8 cellular contexts compared by ENCODE assay signal in the genomic region with DNA sequence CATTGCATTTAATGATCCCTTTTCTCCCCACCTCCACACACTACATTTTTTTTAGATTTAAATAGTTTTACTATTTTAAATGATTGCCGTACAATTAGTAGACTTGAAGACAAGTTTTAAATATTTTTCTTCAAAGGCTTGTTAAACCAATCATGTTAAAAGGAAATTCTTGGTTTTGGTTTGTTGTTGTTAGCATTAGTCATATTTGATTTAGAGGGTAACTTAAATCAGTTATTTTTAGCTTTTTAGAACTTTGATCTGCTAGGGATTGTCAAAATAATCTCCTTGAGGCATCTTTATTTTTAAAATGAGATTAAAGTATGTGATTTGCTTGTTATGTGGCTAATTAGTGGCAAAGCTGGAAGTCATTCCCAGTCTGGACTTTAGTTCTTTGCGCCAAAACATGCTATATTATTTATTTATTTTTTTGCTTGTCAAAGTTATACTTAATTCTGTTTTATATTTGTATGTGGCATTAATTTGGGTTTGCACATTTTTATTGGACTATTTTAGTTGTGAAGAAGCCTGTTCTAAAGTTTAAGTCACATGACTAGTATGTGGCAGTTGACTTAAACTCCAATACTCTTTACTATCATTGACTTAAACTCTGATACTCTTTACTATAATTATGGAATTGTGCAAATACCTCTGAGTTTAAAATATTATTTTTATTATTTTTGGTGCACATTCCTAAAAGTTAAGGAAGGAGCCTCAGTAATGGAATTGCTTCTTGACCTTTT. TPM values are rescaled to one million over a fixed set of nuclear protein-coding genes. Genes with fewer than 3 reads are reported as not detected.
DNase-seq lines count a peak whose midpoint lies in the region; ATAC-seq lines count a peak whose summit lies in the region.

No MANE protein-coding gene starts in this region.

- H3K36me3 Mint-ChIP-seq in activated CD4-positive, alpha-beta T cell treated with anti-CD3 and anti-CD28 coated beads, Interleukin-2, amount 10 ng/mL, durations not matched to agents 7 days and 5 days (ENCODE audit: low read depth), result peaks cover 29% of the 10 kb centered on the region
- peaks cover 47% of the 10 kb centered on the region for H3K36me3 Mint-ChIP-seq in activated CD4-positive, alpha-beta memory T cell treated with anti-CD3 and anti-CD28 coated beads, Interleukin-2, amount 10 ng/mL, durations not matched to agents 7 days and 5 days (ENCODE audit: low read depth)

- peak overlapping the region in 1 of 2 donors; percentile 92 for H3K9ac ChIP-seq in stomach smooth muscle (ENCODE audit: low read length in 2 of 2)

- H3K4me3 ChIP-seq in right cardiac atrium (ENCODE audit: low read length), result peak overlapping the region; percentile 57
- peak overlapping the region; percentile 83 to 96 for H3K4me3 ChIP-seq in stomach smooth muscle (ENCODE audit: low read length in 2 of 2)

- WGBS in right cardiac atrium, result 49% methylated on average over 2 of the region's 2 CpGs

- peaks cover 53% of the 10 kb centered on the region for H3K4me1 Mint-ChIP-seq in activated CD4-positive, alpha-beta T cell treated with anti-CD3 and anti-CD28 coated beads, Interleukin-2, amount 10 ng/mL, durations not matched to agents 7 days and 5 days
- peaks cover 56% of the 10 kb centered on the region for H3K4me1 Mint-ChIP-seq in activated CD4-positive, alpha-beta memory T cell treated with anti-CD3 and anti-CD28 coated beads, Interleukin-2, amount 10 ng/mL, durations not matched to agents 7 days and 5 days

- H3K27me3 Mint-ChIP-seq in activated CD4-positive, alpha-beta T cell treated with anti-CD3 and anti-CD28 coated beads, Interleukin-2, amount 10 ng/mL, durations not matched to agents 7 days and 5 days, result no peaks in the 10 kb centered on the region
- H3K27me3 Mint-ChIP-seq in activated CD4-positive, alpha-beta memory T cell treated with anti-CD3 and anti-CD28 coated beads, Interleukin-2, amount 10 ng/mL, durations not matched to agents 7 days and 5 days, result peaks cover 2% of the 10 kb centered on the region

- H3K9me3 Mint-ChIP-seq in activated CD4-positive, alpha-beta T cell treated with anti-CD3 and anti-CD28 coated beads, Interleukin-2, amount 10 ng/mL, durations not matched to agents 7 days and 5 days, result no peaks in the 10 kb centered on the region
- H3K9me3 Mint-ChIP-seq in activated CD4-positive, alpha-beta memory T cell treated with anti-CD3 and anti-CD28 coated beads, Interleukin-2, amount 10 ng/mL, durations not matched to agents 7 days and 5 days, result no peaks in the 10 kb centered on the region

- CTCF ChIA-PET in activated CD4-positive, alpha-beta T cell treated with anti-CD3 and anti-CD28 coated beads, Interleukin-2, amount 10 ng/mL, durations not matched to agents 7 days and 5 days (lab: Charles Lee), result no interaction called here
- CTCF ChIA-PET in activated CD4-positive, alpha-beta memory T cell treated with anti-CD3 and anti-CD28 coated beads, Interleukin-2, amount 10 ng/mL, durations not matched to agents 7 days and 5 days (lab: Charles Lee), result no interaction called here

- H3K36me3 ChIP-seq in stomach smooth muscle (ENCODE audit: control insufficient read depth in 2 of 2, insufficient read depth in 2 of 2, low read length in 2 of 2), result peaks cover 6 to 11% of the 10 kb centered on the region in 2 donors

- intact Hi-C loops in right cardiac atrium (cut with DNase I), result no loop called here

- H3K4me1 ChIP-seq in right cardiac atrium (ENCODE audit: control insufficient read depth, insufficient read depth, low read length) (peaks cover 7% of the 10 kb centered on the region), stomach smooth muscle (ENCODE audit: control insufficient read depth, insufficient read depth, low read length) (peaks cover 42% of the 10 kb centered on the region)

- no peaks in the 10 kb centered on the region for H3K9me3 ChIP-seq in right cardiac atrium (ENCODE audit: control insufficient read depth, low read length)
- H3K9me3 ChIP-seq in stomach smooth muscle (ENCODE audit: control insufficient read depth in 2 of 2, low read length in 2 of 2), result no peaks in the 10 kb centered on the region

- ATAC-seq in right cardiac atrium, result no peak

- no peaks in the 10 kb centered on the region for H3K27me3 ChIP-seq in right cardiac atrium (ENCODE audit: control insufficient read depth, insufficient read depth)
- H3K27me3 ChIP-seq in stomach smooth muscle (ENCODE audit: control insufficient read depth in 1 of 2, insufficient read depth in 2 of 2, low read length in 2 of 2), result no peaks in the 10 kb centered on the region

- no peak for DNase-seq in activated CD4-positive, alpha-beta T cell treated with anti-CD3 and anti-CD28 coated beads, Interleukin-2, amount 10 ng/mL, durations not matched to agents 7 days and 5 days
- DNase-seq in activated CD4-positive, alpha-beta T cell treated with anti-CD3 and anti-CD28 coated beads for 4 hours, result no peak
- no peak for DNase-seq in activated CD4-positive, alpha-beta memory T cell treated with anti-CD3 and anti-CD28 coated beads, Interleukin-2, amount 10 ng/mL, durations not matched to agents 7 days and 5 days
- no peak for DNase-seq in right cardiac atrium
- DNase-seq in NCI-H510A (lab: John Stamatoyannopoulos, UW), result no peak
- no peak for DNase-seq in NCI-H1930 (lab: John Stamatoyannopoulos, UW)
- no peak for DNase-seq in SKM-1 treated with dmso at 0.1 percent for 144 hours (lab: John Stamatoyannopoulos, UW; ENCODE audit: unreplicated experiment)

- no peak overlapping the region for H3K27ac Mint-ChIP-seq in activated CD4-positive, alpha-beta T cell treated with anti-CD3 and anti-CD28 coated beads, Interleukin-2, amount 10 ng/mL, durations not matched to agents 7 days and 5 days
- no peak overlapping the region for H3K27ac Mint-ChIP-seq in activated CD4-positive, alpha-beta memory T cell treated with anti-CD3 and anti-CD28 coated beads, Interleukin-2, amount 10 ng/mL, durations not matched to agents 7 days and 5 days

- POLR2A ChIA-PET in activated CD4-positive, alpha-beta T cell treated with anti-CD3 and anti-CD28 coated beads, Interleukin-2, amount 10 ng/mL, durations not matched to agents 7 days and 5 days (lab: Charles Lee), result no interaction called here
- POLR2A ChIA-PET in activated CD4-positive, alpha-beta memory T cell treated with anti-CD3 and anti-CD28 coated beads, Interleukin-2, amount 10 ng/mL, durations not matched to agents 7 days and 5 days (lab: Charles Lee), result interaction anchor here (0.7 to 3.4 kb wide), 4 partner anchors 9 to 76 kb away, joined by 3 to 37 read pairs (median 4); no protein-coding TSS in a partner anchor

- H3K4me3 Mint-ChIP-seq in activated CD4-positive, alpha-beta T cell treated with anti-CD3 and anti-CD28 coated beads, Interleukin-2, amount 10 ng/mL, durations not matched to agents 7 days and 5 days, result peak overlapping the region; percentile 94
- peak overlapping the region; percentile 97 for H3K4me3 Mint-ChIP-seq in activated CD4-positive, alpha-beta memory T cell treated with anti-CD3 and anti-CD28 coated beads, Interleukin-2, amount 10 ng/mL, durations not matched to agents 7 days and 5 days

- H3K27ac ChIP-seq in right cardiac atrium (ENCODE audit: low read length) (no peak overlapping the region), stomach smooth muscle (ENCODE audit: low read length) (no peak overlapping the region)

RNA-seq across cellular contexts. Expression of gene ITGA1, which starts 14.7 kb away (rescaled TPM):
- total RNA-seq in activated CD4-positive, alpha-beta T cell treated with anti-CD3 and anti-CD28 coated beads, Interleukin-2, amount 10 ng/mL, durations not matched to agents 7 days and 5 days, result 1 to 10 TPM; 2.6 to 3.2 TPM
- total RNA-seq in activated CD4-positive, alpha-beta memory T cell treated with anti-CD3 and anti-CD28 coated beads, Interleukin-2, amount 10 ng/mL, durations not matched to agents 7 days and 5 days, result 1 to 10 TPM; 4.9 to 8.0 TPM
- 10 to 100 TPM; 22.2 to 42.4 (median 29.4) TPM for total RNA-seq in right cardiac atrium
- 6.6 TPM for polyA plus RNA-seq in right cardiac atrium

RNA-seq across cellular contexts. Expression of gene PELO, which starts 14.7 kb away (rescaled TPM):
- total RNA-seq in activated CD4-positive, alpha-beta T cell treated with anti-CD3 and anti-CD28 coated beads, Interleukin-2, amount 10 ng/mL, durations not matched to agents 7 days and 5 days, result 1 to 10 TPM; 7.8 to 9.3 TPM
- 10 to 100 TPM; 20.6 TPM for total RNA-seq in activated CD4-positive, alpha-beta memory T cell treated with anti-CD3 and anti-CD28 coated beads, Interleukin-2, amount 10 ng/mL, durations not matched to agents 7 days and 5 days
- total RNA-seq in right cardiac atrium, result 10 to 100 TPM; 19.1 to 24.3 (median 20.2) TPM
- polyA plus RNA-seq in right cardiac atrium, result 7.9 TPM
